22 cellular contexts compared by ENCODE assay signal in genomic region chr6:44150317-44150917, GRCh38.
"Had no signal": no experiment of that assay in that cellular context is flagged by ENCODE, and none has a peak within 500 bp of the region (broad histone marks: within the 10 kb centered on the region; RNA-seq: fewer than 3 reads in every experiment).

No MANE protein-coding gene starts in this region.

- H3K4me1 ChIP-seq: psoas muscle, right lobe of liver had no signal

- H3K9me3 ChIP-seq: esophagus squamous epithelium, gastroesophageal sphincter, left ventricle myocardium inferior, psoas muscle, right lobe of liver, spleen had no signal

- H3K27me3 ChIP-seq: esophagus squamous epithelium, gastroesophageal sphincter, right lobe of liver, spleen had no signal

- H3K27ac Mint-ChIP-seq: immature natural killer cell, nephron had no signal

- DNase-seq: effector memory CD4-positive, alpha-beta T cell; esophagus squamous epithelium; foreskin fibroblast; glutamatergic neuron; immature natural killer cell; left cardiac atrium; left ventricle myocardium inferior; mesenchymal stem cell; midbrain; psoas muscle; retina; right lobe of liver; spleen; stimulated activated CD4-positive, alpha-beta T cell treated with anti-CD3 and anti-CD28 coated beads, Interleukin-15, amount 100 ng/mL, for 24 hours; stimulated activated CD4-positive, alpha-beta T cell treated with anti-CD3 and anti-CD28 coated beads, Interleukin-1b, Interleukin-23, amount 100 ng/mL, for 48 hours; stimulated activated CD4-positive, alpha-beta T cell treated with anti-CD3 and anti-CD28 coated beads, Interleukin-4, amount 100 ng/mL, for 24 hours; stimulated activated naive CD4-positive, alpha-beta T cell treated with Interleukin-2 at 50 U/mL for 16 hours; trophoblast cell had no signal

- H3K4me3 ChIP-seq: esophagus squamous epithelium, gastroesophageal sphincter, left ventricle myocardium inferior, lung, psoas muscle, right lobe of liver, spleen had no signal

- H3K27ac ChIP-seq: esophagus squamous epithelium, gastroesophageal sphincter, left ventricle myocardium inferior, psoas muscle, right lobe of liver, spleen had no signal

- H3K4me1 Mint-ChIP-seq: nephron had no signal

- H3K9me3 Mint-ChIP-seq: immature natural killer cell, nephron had no signal

- H3K4me3 Mint-ChIP-seq: immature natural killer cell, nephron had no signal

- ATAC-seq: gastroesophageal sphincter, right lobe of liver had no signal

- FAIRE-seq: keratinocyte had no signal
